Comparison of ENCODE assay signal across 1 cellular context in genomic region chr3:86828751-86829150, GRCh38.
TF ChIP-seq lines count a peak whose summit lies in the region.

No MANE protein-coding gene starts in this region.

TF ChIP-seq in GM23338, 12 proteins besides CTCF, POLR2A, EP300 and RAD21 (continued from another document):
- TF ChIP-seq ZNF114 (CRISPR knock-in tag; IDR thresholded peaks at IDR 0.05) = no peak
TF ChIP-seq in GM23338: peak in this region for 0.
